Comparison of ENCODE assay signal across 13 cellular contexts in the genomic region with DNA sequence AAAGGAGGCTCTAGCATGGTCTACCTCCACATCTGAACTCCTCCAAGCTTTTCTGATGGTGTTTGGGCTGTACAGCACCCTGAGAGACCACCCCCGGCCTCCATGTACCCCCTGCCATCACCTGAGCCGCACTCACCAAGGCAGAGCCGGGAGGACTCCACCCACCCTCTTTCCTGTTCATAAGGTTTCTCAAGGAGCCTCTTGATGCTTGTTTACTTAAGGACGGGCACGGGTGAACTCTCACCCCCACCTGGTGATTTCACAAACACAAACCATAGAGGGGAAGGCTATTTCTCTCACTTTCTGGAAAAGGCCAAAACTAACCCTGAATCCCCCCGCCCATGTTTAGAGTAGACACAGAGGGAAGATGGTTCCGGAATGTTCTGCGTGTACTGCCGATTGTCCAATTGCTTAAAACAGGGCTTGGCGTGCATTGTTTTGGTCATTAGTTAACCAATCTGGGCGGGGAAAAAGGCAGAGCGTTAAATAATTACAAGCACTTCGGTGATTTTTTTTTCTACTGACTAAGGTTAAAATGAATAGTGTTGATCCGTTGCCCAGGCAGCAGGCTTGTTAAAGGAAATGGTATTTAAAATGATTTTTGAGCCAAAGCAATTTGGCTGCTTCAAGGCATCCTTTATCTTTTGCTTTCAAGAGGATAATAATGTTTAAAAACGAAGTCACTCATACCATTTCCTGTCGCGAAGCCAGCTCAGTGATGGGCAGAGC.
A peak's percentile ranks its signal among the peaks of the same experiment; 100 is the strongest.
DNase-seq lines count a peak whose midpoint lies in the region; ATAC-seq and TF ChIP-seq lines count a peak whose summit lies in the region.
"Had no signal": no experiment of that assay in that cellular context is flagged by ENCODE, and none has a peak within 500 bp of the region (broad histone marks: within the 10 kb centered on the region; RNA-seq: fewer than 3 reads in every experiment).

No MANE protein-coding gene starts in this region.

- H3K27me3 ChIP-seq in esophagus muscularis mucosa, result no peaks in the 10 kb centered on the region
- H3K27me3 ChIP-seq in parathyroid adenoma (ENCODE audit: control insufficient read depth, insufficient read depth, low read length), result no peaks in the 10 kb centered on the region

- H3K79me2 ChIP-seq in parathyroid adenoma, result no peaks in the 10 kb centered on the region

- no peak overlapping the region for H3K9ac ChIP-seq in parathyroid adenoma

- no peak for TF ChIP-seq EP300 in esophagus muscularis mucosa (IDR thresholded peaks at IDR 0.05)

- H3K4me3 ChIP-seq in esophagus muscularis mucosa (peak overlapping the region in 3 of 4 donors; percentile 0 to 26 (median 16)), parathyroid adenoma (ENCODE audit: low read depth, low read length) (no peak overlapping the region)

- no peak overlapping the region for H2AFZ ChIP-seq in parathyroid adenoma

- no peaks in the 10 kb centered on the region for H3K4me1 Mint-ChIP-seq in immature natural killer cell

- no peak overlapping the region for H3K27ac Mint-ChIP-seq in immature natural killer cell

- TF ChIP-seq POLR2A in esophagus muscularis mucosa (IDR thresholded peaks at IDR 0.05; ENCODE audit: low read depth), result no peak

- no peaks in the 10 kb centered on the region for H3K9me3 Mint-ChIP-seq in immature natural killer cell

- H3K36me3 Mint-ChIP-seq in immature natural killer cell, result no peaks in the 10 kb centered on the region

- peaks cover 6 to 20% (median 19%) of the 10 kb centered on the region in 4 donors for H3K4me1 ChIP-seq in esophagus muscularis mucosa
- H3K4me1 ChIP-seq in parathyroid adenoma, result no peaks in the 10 kb centered on the region

- WGBS in esophagus muscularis mucosa, result 22% methylated on average over 17 of the region's 17 CpGs

- no peak for ATAC-seq in GM21717 (IDR thresholded peaks at IDR 0.05; ENCODE audit: unreplicated experiment)

- DNase-seq in GM04504 (ENCODE audit: low read depth) (peak; percentile 80), NCI-H345 (lab: John Stamatoyannopoulos, UW) (peak; percentile 83), esophagus muscularis mucosa (ENCODE audit: extremely low spot score) (no peak), immature natural killer cell (no peak), germinal center (ENCODE audit: low spot score) (no peak)
- no peak for DNase-seq in stimulated activated CD4-positive, alpha-beta T cell treated with anti-CD3 and anti-CD28 coated beads, Interleukin-12 subunit alpha, Interleukin-12 subunit beta, amount 100 ng/mL, for 4 hours
- DNase-seq: activated T-cell treated with anti-CD3 and anti-CD28 coated beads for 4 hours; retina; SIG-M5; stimulated activated naive CD4-positive, alpha-beta T cell treated with Interleukin-2 at 50 U/mL for 16 hours had no signal

- peaks cover 0 to 7% (median 6%) of the 10 kb centered on the region in 3 donors for H3K27me3 Mint-ChIP-seq in immature natural killer cell (ENCODE audit: low read depth in 3 of 3)

- no peaks in the 10 kb centered on the region for H3K9me3 ChIP-seq in esophagus muscularis mucosa
- no peaks in the 10 kb centered on the region for H3K9me3 ChIP-seq in parathyroid adenoma (ENCODE audit: control insufficient read depth, low read length)

- TF ChIP-seq CTCF in esophagus muscularis mucosa (IDR thresholded peaks at IDR 0.05), result no peak
- TF ChIP-seq CTCF in parathyroid adenoma (IDR thresholded peaks at IDR 0.05), result no peak

- intact Hi-C loops in esophagus muscularis mucosa (cut with DNase I), result no loop called here

- H3K36me3 ChIP-seq in esophagus muscularis mucosa (no peaks in the 10 kb centered on the region), parathyroid adenoma (ENCODE audit: control insufficient read depth, insufficient read depth, low read length) (no peaks in the 10 kb centered on the region)

- no peak overlapping the region for H3K4me3 Mint-ChIP-seq in immature natural killer cell

- no peak overlapping the region for H3K4me2 ChIP-seq in parathyroid adenoma (ENCODE audit: low read length)

- H3K27ac ChIP-seq in esophagus muscularis mucosa (replicated peaks in 1 of 4) (peak overlapping the region; percentile 5 to 65 (median 32)), parathyroid adenoma (peak overlapping the region; percentile 7)
- H3K27ac ChIP-seq: HL-60 had no signal

Comparison
In these comparisons a context has a peak if more than half of its experiments do, and no peak if none do; other contexts are left out.
1. DNase-seq: peak in GM04504 (single experiment) and NCI-H345 (single experiment); none in esophagus muscularis mucosa (single experiment), immature natural killer cell (0 of 3), stimulated activated CD4-positive, alpha-beta T cell treated with anti-CD3 and anti-CD28 coated beads, Interleukin-12 subunit alpha, Interleukin-12 subunit beta, amount 100 ng/mL, for 4 hours (single experiment) and germinal center (single experiment).